In the genomic region with DNA sequence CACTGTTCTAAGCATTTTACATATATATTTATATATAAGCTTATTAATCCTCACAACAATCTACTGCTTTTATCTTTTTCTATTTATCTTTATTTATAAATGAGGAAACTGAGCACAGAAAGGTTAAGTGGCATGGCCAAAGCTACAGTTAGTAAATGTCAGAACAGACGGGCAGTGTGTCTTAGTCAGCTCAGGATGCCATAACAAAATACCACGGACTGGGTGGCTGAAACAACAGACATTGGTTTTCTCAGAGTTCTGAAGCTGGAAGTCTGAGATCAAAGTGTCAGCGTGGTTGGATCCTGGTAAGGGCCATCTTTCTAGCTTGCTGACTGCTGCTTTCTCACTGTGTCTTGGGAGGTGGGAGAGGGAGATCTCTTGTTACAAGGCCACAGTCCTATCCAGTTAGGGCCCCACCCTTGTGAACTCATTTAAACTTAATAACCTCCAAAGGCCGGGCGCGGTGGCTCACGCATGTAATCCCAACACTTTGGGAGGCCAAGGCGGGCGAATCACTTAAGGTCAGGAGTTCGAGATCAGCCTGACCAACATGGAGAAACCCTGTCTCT, we compare ENCODE assay signal across 2 cellular contexts.
TF ChIP-seq lines count a peak whose summit lies in the region.

No MANE protein-coding gene starts in this region.

TF ChIP-seq in GM23338, 12 proteins besides CTCF, POLR2A, EP300 and RAD21 (continues in another document):
- TF ChIP-seq, protein P1, sequence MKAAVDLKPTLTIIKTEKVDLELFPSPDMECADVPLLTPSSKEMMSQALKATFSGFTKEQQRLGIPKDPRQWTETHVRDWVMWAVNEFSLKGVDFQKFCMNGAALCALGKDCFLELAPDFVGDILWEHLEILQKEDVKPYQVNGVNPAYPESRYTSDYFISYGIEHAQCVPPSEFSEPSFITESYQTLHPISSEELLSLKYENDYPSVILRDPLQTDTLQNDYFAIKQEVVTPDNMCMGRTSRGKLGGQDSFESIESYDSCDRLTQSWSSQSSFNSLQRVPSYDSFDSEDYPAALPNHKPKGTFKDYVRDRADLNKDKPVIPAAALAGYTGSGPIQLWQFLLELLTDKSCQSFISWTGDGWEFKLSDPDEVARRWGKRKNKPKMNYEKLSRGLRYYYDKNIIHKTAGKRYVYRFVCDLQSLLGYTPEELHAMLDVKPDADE (IDR thresholded peaks at IDR 0.05), result no peak
- TF ChIP-seq, protein P2, sequence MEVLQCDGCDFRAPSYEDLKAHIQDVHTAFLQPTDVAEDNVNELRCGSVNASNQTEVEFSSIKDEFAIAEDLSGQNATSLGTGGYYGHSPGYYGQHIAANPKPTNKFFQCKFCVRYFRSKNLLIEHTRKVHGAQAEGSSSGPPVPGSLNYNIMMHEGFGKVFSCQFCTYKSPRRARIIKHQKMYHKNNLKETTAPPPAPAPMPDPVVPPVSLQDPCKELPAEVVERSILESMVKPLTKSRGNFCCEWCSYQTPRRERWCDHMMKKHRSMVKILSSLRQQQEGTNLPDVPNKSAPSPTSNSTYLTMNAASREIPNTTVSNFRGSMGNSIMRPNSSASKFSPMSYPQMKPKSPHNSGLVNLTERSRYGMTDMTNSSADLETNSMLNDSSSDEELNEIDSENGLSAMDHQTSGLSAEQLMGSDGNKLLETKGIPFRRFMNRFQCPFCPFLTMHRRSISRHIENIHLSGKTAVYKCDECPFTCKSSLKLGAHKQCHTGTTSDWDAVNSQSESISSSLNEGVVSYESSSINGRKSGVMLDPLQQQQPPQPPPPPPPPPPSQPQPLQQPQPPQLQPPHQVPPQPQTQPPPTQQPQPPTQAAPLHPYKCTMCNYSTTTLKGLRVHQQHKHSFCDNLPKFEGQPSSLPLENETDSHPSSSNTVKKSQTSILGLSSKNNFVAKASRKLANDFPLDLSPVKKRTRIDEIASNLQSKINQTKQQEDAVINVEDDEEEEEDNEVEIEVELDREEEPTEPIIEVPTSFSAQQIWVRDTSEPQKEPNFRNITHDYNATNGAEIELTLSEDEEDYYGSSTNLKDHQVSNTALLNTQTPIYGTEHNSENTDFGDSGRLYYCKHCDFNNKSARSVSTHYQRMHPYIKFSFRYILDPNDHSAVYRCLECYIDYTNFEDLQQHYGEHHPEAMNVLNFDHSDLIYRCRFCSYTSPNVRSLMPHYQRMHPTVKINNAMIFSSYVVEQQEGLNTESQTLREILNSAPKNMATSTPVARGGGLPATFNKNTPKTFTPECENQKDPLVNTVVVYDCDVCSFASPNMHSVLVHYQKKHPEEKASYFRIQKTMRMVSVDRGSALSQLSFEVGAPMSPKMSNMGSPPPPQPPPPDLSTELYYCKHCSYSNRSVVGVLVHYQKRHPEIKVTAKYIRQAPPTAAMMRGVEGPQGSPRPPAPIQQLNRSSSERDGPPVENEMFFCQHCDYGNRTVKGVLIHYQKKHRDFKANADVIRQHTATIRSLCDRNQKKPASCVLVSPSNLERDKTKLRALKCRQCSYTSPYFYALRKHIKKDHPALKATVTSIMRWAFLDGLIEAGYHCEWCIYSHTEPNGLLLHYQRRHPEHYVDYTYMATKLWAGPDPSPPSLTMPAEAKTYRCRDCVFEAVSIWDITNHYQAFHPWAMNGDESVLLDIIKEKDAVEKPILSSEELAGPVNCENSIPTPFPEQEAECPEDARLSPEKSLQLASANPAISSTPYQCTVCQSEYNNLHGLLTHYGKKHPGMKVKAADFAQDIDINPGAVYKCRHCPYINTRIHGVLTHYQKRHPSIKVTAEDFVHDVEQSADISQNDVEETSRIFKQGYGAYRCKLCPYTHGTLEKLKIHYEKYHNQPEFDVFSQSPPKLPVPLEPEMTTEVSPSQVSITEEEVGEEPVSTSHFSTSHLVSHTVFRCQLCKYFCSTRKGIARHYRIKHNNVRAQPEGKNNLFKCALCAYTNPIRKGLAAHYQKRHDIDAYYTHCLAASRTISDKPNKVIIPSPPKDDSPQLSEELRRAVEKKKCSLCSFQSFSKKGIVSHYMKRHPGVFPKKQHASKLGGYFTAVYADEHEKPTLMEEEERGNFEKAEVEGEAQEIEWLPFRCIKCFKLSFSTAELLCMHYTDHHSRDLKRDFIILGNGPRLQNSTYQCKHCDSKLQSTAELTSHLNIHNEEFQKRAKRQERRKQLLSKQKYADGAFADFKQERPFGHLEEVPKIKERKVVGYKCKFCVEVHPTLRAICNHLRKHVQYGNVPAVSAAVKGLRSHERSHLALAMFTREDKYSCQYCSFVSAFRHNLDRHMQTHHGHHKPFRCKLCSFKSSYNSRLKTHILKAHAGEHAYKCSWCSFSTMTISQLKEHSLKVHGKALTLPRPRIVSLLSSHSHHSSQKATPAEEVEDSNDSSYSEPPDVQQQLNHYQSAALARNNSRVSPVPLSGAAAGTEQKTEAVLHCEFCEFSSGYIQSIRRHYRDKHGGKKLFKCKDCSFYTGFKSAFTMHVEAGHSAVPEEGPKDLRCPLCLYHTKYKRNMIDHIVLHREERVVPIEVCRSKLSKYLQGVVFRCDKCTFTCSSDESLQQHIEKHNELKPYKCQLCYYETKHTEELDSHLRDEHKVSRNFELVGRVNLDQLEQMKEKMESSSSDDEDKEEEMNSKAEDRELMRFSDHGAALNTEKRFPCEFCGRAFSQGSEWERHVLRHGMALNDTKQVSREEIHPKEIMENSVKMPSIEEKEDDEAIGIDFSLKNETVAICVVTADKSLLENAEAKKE (CRISPR knock-in tag; IDR thresholded peaks at IDR 0.05), result no peak
- TF ChIP-seq, protein P3, sequence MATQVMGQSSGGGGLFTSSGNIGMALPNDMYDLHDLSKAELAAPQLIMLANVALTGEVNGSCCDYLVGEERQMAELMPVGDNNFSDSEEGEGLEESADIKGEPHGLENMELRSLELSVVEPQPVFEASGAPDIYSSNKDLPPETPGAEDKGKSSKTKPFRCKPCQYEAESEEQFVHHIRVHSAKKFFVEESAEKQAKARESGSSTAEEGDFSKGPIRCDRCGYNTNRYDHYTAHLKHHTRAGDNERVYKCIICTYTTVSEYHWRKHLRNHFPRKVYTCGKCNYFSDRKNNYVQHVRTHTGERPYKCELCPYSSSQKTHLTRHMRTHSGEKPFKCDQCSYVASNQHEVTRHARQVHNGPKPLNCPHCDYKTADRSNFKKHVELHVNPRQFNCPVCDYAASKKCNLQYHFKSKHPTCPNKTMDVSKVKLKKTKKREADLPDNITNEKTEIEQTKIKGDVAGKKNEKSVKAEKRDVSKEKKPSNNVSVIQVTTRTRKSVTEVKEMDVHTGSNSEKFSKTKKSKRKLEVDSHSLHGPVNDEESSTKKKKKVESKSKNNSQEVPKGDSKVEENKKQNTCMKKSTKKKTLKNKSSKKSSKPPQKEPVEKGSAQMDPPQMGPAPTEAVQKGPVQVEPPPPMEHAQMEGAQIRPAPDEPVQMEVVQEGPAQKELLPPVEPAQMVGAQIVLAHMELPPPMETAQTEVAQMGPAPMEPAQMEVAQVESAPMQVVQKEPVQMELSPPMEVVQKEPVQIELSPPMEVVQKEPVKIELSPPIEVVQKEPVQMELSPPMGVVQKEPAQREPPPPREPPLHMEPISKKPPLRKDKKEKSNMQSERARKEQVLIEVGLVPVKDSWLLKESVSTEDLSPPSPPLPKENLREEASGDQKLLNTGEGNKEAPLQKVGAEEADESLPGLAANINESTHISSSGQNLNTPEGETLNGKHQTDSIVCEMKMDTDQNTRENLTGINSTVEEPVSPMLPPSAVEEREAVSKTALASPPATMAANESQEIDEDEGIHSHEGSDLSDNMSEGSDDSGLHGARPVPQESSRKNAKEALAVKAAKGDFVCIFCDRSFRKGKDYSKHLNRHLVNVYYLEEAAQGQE (IDR thresholded peaks at IDR 0.05; ENCODE audit: unreplicated experiment), result no peak
- no peak for TF ChIP-seq STAT1 (IDR thresholded peaks at IDR 0.05; ENCODE audit: unreplicated experiment)
- TF ChIP-seq POLR2AphosphoS5 (IDR thresholded peaks at IDR 0.05; ENCODE audit: low read depth), result no peak
- no peak for TF ChIP-seq CREB1 (CRISPR knock-in tag; IDR thresholded peaks at IDR 0.05; ENCODE audit: low read depth)
- no peak for TF ChIP-seq NANOG (IDR thresholded peaks at IDR 0.05; ENCODE audit: borderline replicate concordance)
- no peak for TF ChIP-seq EZH2phosphoT487 (IDR thresholded peaks at IDR 0.05; ENCODE audit: unreplicated experiment)
- TF ChIP-seq EZH2 (IDR thresholded peaks at IDR 0.05; ENCODE audit: low read depth, unreplicated experiment), result no peak

TF ChIP-seq in K562, 482 proteins besides CTCF, POLR2A, EP300 and RAD21:
- TF ChIP-seq PHB2 (IDR thresholded peaks at IDR 0.05; ENCODE audit: low read depth), result no peak
- no peak for TF ChIP-seq OTX1 (CRISPR knock-in tag; IDR thresholded peaks at IDR 0.05)
- no peak for TF ChIP-seq BCL6 (CRISPR knock-in tag; IDR thresholded peaks at IDR 0.05)
- TF ChIP-seq, protein P4, sequence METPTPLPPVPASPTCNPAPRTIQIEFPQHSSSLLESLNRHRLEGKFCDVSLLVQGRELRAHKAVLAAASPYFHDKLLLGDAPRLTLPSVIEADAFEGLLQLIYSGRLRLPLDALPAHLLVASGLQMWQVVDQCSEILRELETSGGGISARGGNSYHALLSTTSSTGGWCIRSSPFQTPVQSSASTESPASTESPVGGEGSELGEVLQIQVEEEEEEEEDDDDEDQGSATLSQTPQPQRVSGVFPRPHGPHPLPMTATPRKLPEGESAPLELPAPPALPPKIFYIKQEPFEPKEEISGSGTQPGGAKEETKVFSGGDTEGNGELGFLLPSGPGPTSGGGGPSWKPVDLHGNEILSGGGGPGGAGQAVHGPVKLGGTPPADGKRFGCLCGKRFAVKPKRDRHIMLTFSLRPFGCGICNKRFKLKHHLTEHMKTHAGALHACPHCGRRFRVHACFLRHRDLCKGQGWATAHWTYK (CRISPR knock-in tag; IDR thresholded peaks at IDR 0.05), result no peak
- TF ChIP-seq NR2C1 (IDR thresholded peaks at IDR 0.05), result no peak
- TF ChIP-seq NR2C1 (tag; IDR thresholded peaks at IDR 0.05), result no peak
- no peak for TF ChIP-seq MEF2A (IDR thresholded peaks at IDR 0.05; ENCODE audit: control insufficient read depth, low read depth, low read length)
- no peak for TF ChIP-seq GATAD2A (IDR thresholded peaks at IDR 0.05)
